ENCODE assay signal across 9 cellular contexts in the genomic region with DNA sequence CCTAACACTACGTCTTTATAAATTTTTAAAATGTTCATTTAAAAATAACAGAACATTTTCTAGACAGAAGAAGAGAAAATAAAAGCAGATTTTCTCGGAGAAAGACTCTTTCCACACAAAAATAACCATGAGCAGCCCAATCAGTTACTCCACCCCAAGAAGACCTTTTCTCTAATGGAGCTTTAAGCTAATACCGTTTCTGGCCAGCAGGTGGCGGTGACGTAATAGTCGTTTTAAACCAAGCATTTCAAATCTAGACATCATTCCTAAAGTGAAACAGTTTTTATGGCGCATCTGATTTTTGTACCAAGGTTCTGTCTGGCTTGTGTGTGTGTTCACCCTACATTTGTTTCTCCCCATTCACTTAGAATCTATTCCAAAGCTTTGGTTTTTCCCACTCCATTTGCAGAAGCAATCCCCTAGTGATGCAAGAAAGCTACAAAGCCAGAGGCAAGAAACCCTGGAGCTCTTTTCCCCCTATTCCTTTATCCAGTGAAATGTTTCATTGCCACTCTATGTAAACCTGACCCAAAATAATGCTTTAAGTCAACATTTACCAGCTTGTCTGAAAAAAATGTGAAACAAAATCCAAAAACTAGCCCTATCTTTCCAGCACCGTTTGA.
A peak's percentile ranks its signal among the peaks of the same experiment; 100 is the strongest.
DNase-seq lines count a peak whose midpoint lies in the region; ATAC-seq, FAIRE-seq and TF ChIP-seq lines count a peak whose summit lies in the region.
"Had no signal": no experiment of that assay in that cellular context is flagged by ENCODE, and none has a peak within 500 bp of the region (broad histone marks: within the 10 kb centered on the region; RNA-seq: fewer than 3 reads in every experiment).

No MANE protein-coding gene starts in this region.

- no peak for TF ChIP-seq POLR2A in transverse colon (IDR thresholded peaks at IDR 0.05)

- H3K79me2 ChIP-seq in parathyroid adenoma = no peaks in the 10 kb centered on the region

- no peaks in the 10 kb centered on the region for H3K9me3 ChIP-seq in CD8-positive, alpha-beta memory T cell (ENCODE audit: low read length)
- H3K9me3 ChIP-seq in parathyroid adenoma (ENCODE audit: control insufficient read depth, low read length) (no peaks in the 10 kb centered on the region), transverse colon (no peaks in the 10 kb centered on the region)

- H3K4me3 Mint-ChIP-seq in CD8-positive, alpha-beta memory T cell = no peak overlapping the region
- no peak overlapping the region for H3K4me3 Mint-ChIP-seq in activated T-helper 2 cell treated with anti-CD3 and anti-CD28 coated beads, Interferon-gamma antibody, Interleukin-2, Interleukin-4, amounts not matched to agents 10 μg/mL and 5 μg/mL and 100 μg/mL, durations not matched to agents 14 hours and 24 hours and 36 hours (ENCODE audit: low read depth)
- H3K4me3 Mint-ChIP-seq: activated naive CD8-positive, alpha-beta T cell had no signal

- no peak overlapping the region for H2AFZ ChIP-seq in parathyroid adenoma

- peaks cover 0 to 4% (median 0%) of the 10 kb centered on the region in 5 donors for H3K9me3 Mint-ChIP-seq in CD8-positive, alpha-beta memory T cell
- no peaks in the 10 kb centered on the region for H3K9me3 Mint-ChIP-seq in activated T-helper 2 cell treated with anti-CD3 and anti-CD28 coated beads, Interferon-gamma antibody, Interleukin-2, Interleukin-4, amounts not matched to agents 10 μg/mL and 5 μg/mL and 100 μg/mL, durations not matched to agents 14 hours and 24 hours and 36 hours

- H3K27me3 Mint-ChIP-seq in CD8-positive, alpha-beta memory T cell = peaks cover 0 to 4% of the 10 kb centered on the region in 2 donors
- no peaks in the 10 kb centered on the region for H3K27me3 Mint-ChIP-seq in activated T-helper 2 cell treated with anti-CD3 and anti-CD28 coated beads, Interferon-gamma antibody, Interleukin-2, Interleukin-4, amounts not matched to agents 10 μg/mL and 5 μg/mL and 100 μg/mL, durations not matched to agents 14 hours and 24 hours and 36 hours (ENCODE audit: low read depth)

- H3K9ac ChIP-seq in parathyroid adenoma = no peak overlapping the region

- CTCF ChIA-PET in CD8-positive, alpha-beta memory T cell (lab: Charles Lee) = interaction anchor here (0.8 to 1.2 kb wide), 3 partner anchors 107 to 765 kb away, joined by 3 read pairs; no protein-coding TSS in a partner anchor

- no peak for TF ChIP-seq EP300 in transverse colon (IDR thresholded peaks at IDR 0.05; ENCODE audit: low read depth)

- peak; percentile 14 to 60 (median 43) for DNase-seq in CD8-positive, alpha-beta memory T cell
- DNase-seq in KG1 (lab: John Stamatoyannopoulos, UW) (peak; percentile 59), RPMI7951 (ENCODE audit: low read depth) (peak; percentile 73), frontal cortex (ENCODE audit: low spot score in 2 of 2) (peak; percentile 42), transverse colon (peak; percentile 79)
- DNase-seq in activated T-helper 2 cell treated with anti-CD3 and anti-CD28 coated beads, Interferon-gamma antibody, Interleukin-2, Interleukin-4, amounts not matched to agents 10 μg/mL and 5 μg/mL and 100 μg/mL, durations not matched to agents 14 hours and 24 hours and 36 hours (ENCODE audit: low spot score) = peak; percentile 52

- TF ChIP-seq CTCF in parathyroid adenoma (IDR thresholded peaks at IDR 0.05) (peak; percentile 54), transverse colon (IDR thresholded peaks at IDR 0.05) (peak; percentile 81 to 86 (median 82))

- POLR2A ChIA-PET in CD8-positive, alpha-beta memory T cell (lab: Charles Lee) = no interaction called here

- H3K36me3 Mint-ChIP-seq in CD8-positive, alpha-beta memory T cell = no peaks in the 10 kb centered on the region
- H3K36me3 Mint-ChIP-seq in activated T-helper 2 cell treated with anti-CD3 and anti-CD28 coated beads, Interferon-gamma antibody, Interleukin-2, Interleukin-4, amounts not matched to agents 10 μg/mL and 5 μg/mL and 100 μg/mL, durations not matched to agents 14 hours and 24 hours and 36 hours (ENCODE audit: low read depth) = no peaks in the 10 kb centered on the region
- H3K36me3 Mint-ChIP-seq: activated naive CD8-positive, alpha-beta T cell had no signal

- peaks cover 0 to 4% (median 0%) of the 10 kb centered on the region in 3 donors for H3K4me1 Mint-ChIP-seq in CD8-positive, alpha-beta memory T cell
- no peaks in the 10 kb centered on the region for H3K4me1 Mint-ChIP-seq in activated T-helper 2 cell treated with anti-CD3 and anti-CD28 coated beads, Interferon-gamma antibody, Interleukin-2, Interleukin-4, amounts not matched to agents 10 μg/mL and 5 μg/mL and 100 μg/mL, durations not matched to agents 14 hours and 24 hours and 36 hours (ENCODE audit: low read depth)

- no peaks in the 10 kb centered on the region for H3K4me1 ChIP-seq in CD8-positive, alpha-beta memory T cell (ENCODE audit: insufficient read depth, low read length)
- H3K4me1 ChIP-seq in parathyroid adenoma (no peaks in the 10 kb centered on the region), transverse colon (peaks cover 0 to 4% (median 0%) of the 10 kb centered on the region in 4 donors)

- intact Hi-C loops in activated T-helper 2 cell treated with anti-CD3 and anti-CD28 coated beads, Interferon-gamma antibody, Interleukin-2, Interleukin-4, amounts not matched to agents 10 μg/mL and 5 μg/mL and 100 μg/mL, durations not matched to agents 14 hours and 24 hours and 36 hours (cut with micrococcal nuclease) = loop anchor here (1.0 to 2.0 kb wide), 2 partner anchors 110 to 117 kb away; no protein-coding TSS in a partner anchor
- intact Hi-C loops in transverse colon (cut with DNase I; ENCODE audit: low total_unique reads) = loop anchor here (2.0 kb wide), 1 partner anchor 109 kb away; no protein-coding TSS in a partner anchor

- no peak overlapping the region for H3K4me2 ChIP-seq in parathyroid adenoma (ENCODE audit: low read length)

- H3K27ac ChIP-seq in CD8-positive, alpha-beta memory T cell (ENCODE audit: low read depth, low read length) = no peak overlapping the region
- H3K27ac ChIP-seq in parathyroid adenoma (no peak overlapping the region), transverse colon (no peak overlapping the region)

- H3K27ac Mint-ChIP-seq in CD8-positive, alpha-beta memory T cell = no peak overlapping the region
- H3K27ac Mint-ChIP-seq in activated T-helper 2 cell treated with anti-CD3 and anti-CD28 coated beads, Interferon-gamma antibody, Interleukin-2, Interleukin-4, amounts not matched to agents 10 μg/mL and 5 μg/mL and 100 μg/mL, durations not matched to agents 14 hours and 24 hours and 36 hours = no peak overlapping the region
- H3K27ac Mint-ChIP-seq: activated naive CD8-positive, alpha-beta T cell had no signal

- H3K27me3 ChIP-seq in CD8-positive, alpha-beta memory T cell (ENCODE audit: insufficient read depth, low read length, poor library complexity, severe bottlenecking) = no peaks in the 10 kb centered on the region
- H3K27me3 ChIP-seq in parathyroid adenoma (ENCODE audit: control insufficient read depth, insufficient read depth, low read length) (no peaks in the 10 kb centered on the region), transverse colon (peaks cover 4% of the 10 kb centered on the region)

- peak; percentile 89 for ATAC-seq in GM21367 (IDR thresholded peaks at IDR 0.05; ENCODE audit: unreplicated experiment)

- no peaks in the 10 kb centered on the region for H3K36me3 ChIP-seq in CD8-positive, alpha-beta memory T cell (ENCODE audit: insufficient read depth, low read length)
- H3K36me3 ChIP-seq in parathyroid adenoma (ENCODE audit: control insufficient read depth, insufficient read depth, low read length) = no peaks in the 10 kb centered on the region
- H3K36me3 ChIP-seq in transverse colon = no peaks in the 10 kb centered on the region

- in situ Hi-C loops in transverse colon (cut with MboI; ENCODE audit: low pct_ligation_motif_present in 1 of 4, low pct_unique_long_range_greater_than_20kb in 1 of 4, low sequenced_read_pairs in 3 of 4) = no loop called here

- no peak overlapping the region for H3K4me3 ChIP-seq in CD8-positive, alpha-beta memory T cell (ENCODE audit: low read length)
- no peak overlapping the region for H3K4me3 ChIP-seq in parathyroid adenoma (ENCODE audit: low read depth, low read length)
- no peak overlapping the region for H3K4me3 ChIP-seq in transverse colon

- 3 to 10% methylated on average over 6 to 8 of the region's 8 CpGs for WGBS in transverse colon (ENCODE audit: low coverage in 1 of 2), 2 donors

- no peak for FAIRE-seq in frontal cortex (lab: Jason Lieb, UNC)
